In genomic region chr6:52881996-52882841, GRCh38 we compare ENCODE assay signal across 1 cellular context.
TF ChIP-seq lines count a peak whose summit lies in the region.

No MANE protein-coding gene starts in this region.

TF ChIP-seq in IMR-90, 13 proteins besides CTCF, POLR2A, EP300 and RAD21:
- TF ChIP-seq RFX5 (IDR thresholded peaks at IDR 0.05; ENCODE audit: low read depth, low read length) (no peak), SMC3 (IDR thresholded peaks at IDR 0.05; ENCODE audit: low read depth, low read length) (peak; percentile 59), FOS (IDR thresholded peaks at IDR 0.05; ENCODE audit: low read depth, low read length) (no peak), ELK1 (IDR thresholded peaks at IDR 0.05; ENCODE audit: borderline replicate concordance, low read depth, low read length) (no peak), NFE2L2 (IDR thresholded peaks at IDR 0.05; ENCODE audit: low read depth, low read length) (no peak)
